In the genomic region with DNA sequence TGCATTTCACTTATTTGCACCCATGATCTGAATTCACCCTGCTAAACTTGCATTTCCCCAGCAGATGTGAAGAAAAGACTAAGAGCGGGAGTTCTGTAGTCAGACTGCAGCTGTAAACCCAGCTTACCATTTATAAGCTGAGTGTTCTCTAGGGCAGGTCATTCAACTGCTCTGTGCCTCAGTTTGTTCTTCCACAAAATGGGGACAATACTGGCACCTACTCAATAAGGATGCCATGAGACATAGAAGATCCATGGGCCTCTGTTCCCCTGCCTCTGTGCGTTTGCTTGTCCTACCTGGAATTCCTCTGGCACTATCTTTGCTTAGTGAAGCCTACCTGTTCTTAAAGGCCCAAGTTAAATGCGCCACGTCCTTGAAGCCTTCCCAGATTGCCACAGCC, we compare ENCODE assay signal across 1 cellular context.
TF ChIP-seq lines count a peak whose summit lies in the region.

No MANE protein-coding gene starts in this region.

TF ChIP-seq in H1, 55 proteins besides CTCF, POLR2A, EP300 and RAD21:
- TF ChIP-seq BRCA1 (IDR thresholded peaks at IDR 0.05; ENCODE audit: low read depth, low read length): no peak
- TF ChIP-seq TAF7 (optimal IDR thresholded peaks at IDR 0.05; ENCODE audit: borderline replicate concordance, low read depth, low read length): no peak
- TF ChIP-seq CREB1 (IDR thresholded peaks at IDR 0.05): no peak
- TF ChIP-seq CHD1 (IDR thresholded peaks at IDR 0.05; ENCODE audit: low read depth, low read length): no peak
- no peak for TF ChIP-seq SRF (IDR thresholded peaks at IDR 0.05; ENCODE audit: low read depth, low read length)
- peak; percentile 65; the same call in 1 of the 2 replicates for TF ChIP-seq KDM1A (IDR thresholded peaks at IDR 0.05; ENCODE audit: borderline replicate concordance, low read length)
- no peak for TF ChIP-seq FOSL1 (IDR thresholded peaks at IDR 0.05; ENCODE audit: insufficient read depth, low read depth, low read length)
- TF ChIP-seq, protein P1, sequence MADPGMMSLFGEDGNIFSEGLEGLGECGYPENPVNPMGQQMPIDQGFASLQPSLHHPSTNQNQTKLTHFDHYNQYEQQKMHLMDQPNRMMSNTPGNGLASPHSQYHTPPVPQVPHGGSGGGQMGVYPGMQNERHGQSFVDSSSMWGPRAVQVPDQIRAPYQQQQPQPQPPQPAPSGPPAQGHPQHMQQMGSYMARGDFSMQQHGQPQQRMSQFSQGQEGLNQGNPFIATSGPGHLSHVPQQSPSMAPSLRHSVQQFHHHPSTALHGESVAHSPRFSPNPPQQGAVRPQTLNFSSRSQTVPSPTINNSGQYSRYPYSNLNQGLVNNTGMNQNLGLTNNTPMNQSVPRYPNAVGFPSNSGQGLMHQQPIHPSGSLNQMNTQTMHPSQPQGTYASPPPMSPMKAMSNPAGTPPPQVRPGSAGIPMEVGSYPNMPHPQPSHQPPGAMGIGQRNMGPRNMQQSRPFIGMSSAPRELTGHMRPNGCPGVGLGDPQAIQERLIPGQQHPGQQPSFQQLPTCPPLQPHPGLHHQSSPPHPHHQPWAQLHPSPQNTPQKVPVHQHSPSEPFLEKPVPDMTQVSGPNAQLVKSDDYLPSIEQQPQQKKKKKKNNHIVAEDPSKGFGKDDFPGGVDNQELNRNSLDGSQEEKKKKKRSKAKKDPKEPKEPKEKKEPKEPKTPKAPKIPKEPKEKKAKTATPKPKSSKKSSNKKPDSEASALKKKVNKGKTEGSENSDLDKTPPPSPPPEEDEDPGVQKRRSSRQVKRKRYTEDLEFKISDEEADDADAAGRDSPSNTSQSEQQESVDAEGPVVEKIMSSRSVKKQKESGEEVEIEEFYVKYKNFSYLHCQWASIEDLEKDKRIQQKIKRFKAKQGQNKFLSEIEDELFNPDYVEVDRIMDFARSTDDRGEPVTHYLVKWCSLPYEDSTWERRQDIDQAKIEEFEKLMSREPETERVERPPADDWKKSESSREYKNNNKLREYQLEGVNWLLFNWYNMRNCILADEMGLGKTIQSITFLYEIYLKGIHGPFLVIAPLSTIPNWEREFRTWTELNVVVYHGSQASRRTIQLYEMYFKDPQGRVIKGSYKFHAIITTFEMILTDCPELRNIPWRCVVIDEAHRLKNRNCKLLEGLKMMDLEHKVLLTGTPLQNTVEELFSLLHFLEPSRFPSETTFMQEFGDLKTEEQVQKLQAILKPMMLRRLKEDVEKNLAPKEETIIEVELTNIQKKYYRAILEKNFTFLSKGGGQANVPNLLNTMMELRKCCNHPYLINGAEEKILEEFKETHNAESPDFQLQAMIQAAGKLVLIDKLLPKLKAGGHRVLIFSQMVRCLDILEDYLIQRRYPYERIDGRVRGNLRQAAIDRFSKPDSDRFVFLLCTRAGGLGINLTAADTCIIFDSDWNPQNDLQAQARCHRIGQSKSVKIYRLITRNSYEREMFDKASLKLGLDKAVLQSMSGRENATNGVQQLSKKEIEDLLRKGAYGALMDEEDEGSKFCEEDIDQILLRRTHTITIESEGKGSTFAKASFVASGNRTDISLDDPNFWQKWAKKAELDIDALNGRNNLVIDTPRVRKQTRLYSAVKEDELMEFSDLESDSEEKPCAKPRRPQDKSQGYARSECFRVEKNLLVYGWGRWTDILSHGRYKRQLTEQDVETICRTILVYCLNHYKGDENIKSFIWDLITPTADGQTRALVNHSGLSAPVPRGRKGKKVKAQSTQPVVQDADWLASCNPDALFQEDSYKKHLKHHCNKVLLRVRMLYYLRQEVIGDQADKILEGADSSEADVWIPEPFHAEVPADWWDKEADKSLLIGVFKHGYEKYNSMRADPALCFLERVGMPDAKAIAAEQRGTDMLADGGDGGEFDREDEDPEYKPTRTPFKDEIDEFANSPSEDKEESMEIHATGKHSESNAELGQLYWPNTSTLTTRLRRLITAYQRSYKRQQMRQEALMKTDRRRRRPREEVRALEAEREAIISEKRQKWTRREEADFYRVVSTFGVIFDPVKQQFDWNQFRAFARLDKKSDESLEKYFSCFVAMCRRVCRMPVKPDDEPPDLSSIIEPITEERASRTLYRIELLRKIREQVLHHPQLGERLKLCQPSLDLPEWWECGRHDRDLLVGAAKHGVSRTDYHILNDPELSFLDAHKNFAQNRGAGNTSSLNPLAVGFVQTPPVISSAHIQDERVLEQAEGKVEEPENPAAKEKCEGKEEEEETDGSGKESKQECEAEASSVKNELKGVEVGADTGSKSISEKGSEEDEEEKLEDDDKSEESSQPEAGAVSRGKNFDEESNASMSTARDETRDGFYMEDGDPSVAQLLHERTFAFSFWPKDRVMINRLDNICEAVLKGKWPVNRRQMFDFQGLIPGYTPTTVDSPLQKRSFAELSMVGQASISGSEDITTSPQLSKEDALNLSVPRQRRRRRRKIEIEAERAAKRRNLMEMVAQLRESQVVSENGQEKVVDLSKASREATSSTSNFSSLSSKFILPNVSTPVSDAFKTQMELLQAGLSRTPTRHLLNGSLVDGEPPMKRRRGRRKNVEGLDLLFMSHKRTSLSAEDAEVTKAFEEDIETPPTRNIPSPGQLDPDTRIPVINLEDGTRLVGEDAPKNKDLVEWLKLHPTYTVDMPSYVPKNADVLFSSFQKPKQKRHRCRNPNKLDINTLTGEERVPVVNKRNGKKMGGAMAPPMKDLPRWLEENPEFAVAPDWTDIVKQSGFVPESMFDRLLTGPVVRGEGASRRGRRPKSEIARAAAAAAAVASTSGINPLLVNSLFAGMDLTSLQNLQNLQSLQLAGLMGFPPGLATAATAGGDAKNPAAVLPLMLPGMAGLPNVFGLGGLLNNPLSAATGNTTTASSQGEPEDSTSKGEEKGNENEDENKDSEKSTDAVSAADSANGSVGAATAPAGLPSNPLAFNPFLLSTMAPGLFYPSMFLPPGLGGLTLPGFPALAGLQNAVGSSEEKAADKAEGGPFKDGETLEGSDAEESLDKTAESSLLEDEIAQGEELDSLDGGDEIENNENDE (IDR thresholded peaks at IDR 0.05; ENCODE audit: insufficient replicate concordance, low read length): no peak
- no peak for TF ChIP-seq SIRT6 (IDR thresholded peaks at IDR 0.05; ENCODE audit: low read length)
TF ChIP-seq in H1: peak in this region for 1.
